9 cellular contexts compared by ENCODE assay signal in genomic region chr18:58578835-58579560, GRCh38. TPM values are rescaled to one million over a fixed set of nuclear protein-coding genes. Genes with fewer than 3 reads are reported as not detected.
A peak's percentile ranks its signal among the peaks of the same experiment; 100 is the strongest.
DNase-seq lines count a peak whose midpoint lies in the region; ATAC-seq and TF ChIP-seq lines count a peak whose summit lies in the region.
"Had no signal": no experiment of that assay in that cellular context is flagged by ENCODE, and none has a peak within 500 bp of the region (broad histone marks: within the 10 kb centered on the region; RNA-seq: fewer than 3 reads in every experiment).

No MANE protein-coding gene starts in this region.

- TF ChIP-seq RAD21 in liver (IDR thresholded peaks at IDR 0.05) = no peak

- WGBS in liver = 79% methylated on average over 8 of the region's 8 CpGs

- in situ Hi-C loops in brain microvascular endothelial cell (cut with HindIII; ENCODE audit: low pct_ligation_motif_present, low sequenced_read_pairs) = no loop called here

- POLR2A ChIA-PET in AG04449 (lab: Yijun Ruan, JAX) = interaction anchor here (0.6 to 2.0 kb wide), 5 partner anchors 11 to 681 kb away, joined by 3 to 10 read pairs (median 4); partner anchors contain the start of gene MALT1

- DNase-seq in AG04449 (ENCODE audit: low read depth, low spot score) = peak; percentile 73
- peak; percentile 61 for DNase-seq in HK-2 (ENCODE audit: unreplicated experiment)
- peak; percentile 84 for DNase-seq in brain microvascular endothelial cell
- DNase-seq in HuH-7 (ENCODE audit: low spot score) = no peak
- DNase-seq in ureter (ENCODE audit: low spot score) = no peak
- no peak for DNase-seq in T-helper 9 cell
- DNase-seq: DMS153 had no signal

- TF ChIP-seq CTCF in AG04449 (IDR thresholded peaks at IDR 0.05; ENCODE audit: insufficient read depth, low read length, missing control alignments) (no peak), brain microvascular endothelial cell (IDR thresholded peaks at IDR 0.05; ENCODE audit: low read depth, low read length, missing control alignments) (no peak), liver (IDR thresholded peaks at IDR 0.05; ENCODE audit: low read depth, low read length, missing input control) (no peak)

- H3K27me3 ChIP-seq in brain microvascular endothelial cell (replicated peaks) = no peaks in the 10 kb centered on the region
- H3K27me3 ChIP-seq in liver (ENCODE audit: control insufficient read depth in 4 of 4, insufficient read depth in 4 of 4, low read length in 3 of 4) = no peaks in the 10 kb centered on the region

- peak overlapping the region; percentile 61 for H3K4me3 ChIP-seq in AG04449 (ENCODE audit: low read depth, low read length)
- H3K4me3 ChIP-seq in brain microvascular endothelial cell (ENCODE audit: low read depth, low read length) = peak overlapping the region; percentile 53
- peak overlapping the region in 1 of 3 donors; percentile 44 for H3K4me3 ChIP-seq in liver (ENCODE audit: low read depth in 1 of 3, low read length in 3 of 3)

- CTCF ChIA-PET in AG04449 (lab: Yijun Ruan, JAX) = interaction anchor here (1.0 to 2.0 kb wide), 4 partner anchors 11 to 185 kb away, joined by 3 to 6 read pairs (median 4); no protein-coding TSS in a partner anchor

- H3K27ac ChIP-seq in brain microvascular endothelial cell (peak overlapping the region; percentile 87), liver (ENCODE audit: low read depth in 1 of 2, low read length in 2 of 2) (peak overlapping the region; percentile 51 to 62)

- peak overlapping the region; percentile 12 to 69 for H3K9ac ChIP-seq in liver (ENCODE audit: low read depth in 1 of 2, low read length in 2 of 2)

- H3K36me3 ChIP-seq in brain microvascular endothelial cell (replicated peaks) = no peaks in the 10 kb centered on the region
- H3K36me3 ChIP-seq in liver (ENCODE audit: control insufficient read depth in 4 of 4, insufficient read depth in 3 of 4, low read depth in 1 of 4, low read length in 3 of 4) = no peaks in the 10 kb centered on the region

- no peaks in the 10 kb centered on the region for H3K9me3 ChIP-seq in liver (ENCODE audit: control insufficient read depth in 4 of 4, low read length in 3 of 4)

- peaks cover 3 to 9% (median 5%) of the 10 kb centered on the region in 4 donors for H3K4me1 ChIP-seq in liver (ENCODE audit: control insufficient read depth in 4 of 4, insufficient read depth in 4 of 4, low read length in 3 of 4)

- ATAC-seq in GM21619 (IDR thresholded peaks at IDR 0.05; ENCODE audit: unreplicated experiment) = no peak

TF ChIP-seq in liver, 16 proteins besides CTCF, POLR2A, EP300 and RAD21:
- TF ChIP-seq HNF4G (IDR thresholded peaks at IDR 0.05) (no peak), ATF3 (IDR thresholded peaks at IDR 0.05) (no peak)
TF ChIP-seq in liver: peak in this region for 0.

RNA-seq across cellular contexts. Expression of gene ALPK2, which starts 49.9 kb away (rescaled TPM):
- 10 to 100 TPM in 1 of 2 donors, under 1 TPM in 1; 0.05 to 14.5 TPM for total RNA-seq in liver
- under 1 TPM; 0.03 to 0.94 TPM for polyA plus RNA-seq in liver
- 0.16 TPM for total RNA-seq in ureter

Comparison
In these comparisons a context has a peak if more than half of its experiments do, and no peak if none do; other contexts are left out.
1. DNase-seq: peak in AG04449 (single experiment), HK-2 (single experiment) and brain microvascular endothelial cell (single experiment); none in HuH-7 (single experiment), ureter (single experiment) and T-helper 9 cell (single experiment).